In genomic region chrX:18424482-18425198, GRCh38 we compare ENCODE assay signal across 8 cellular contexts. TPM values are rescaled to one million over a fixed set of nuclear protein-coding genes. Genes with fewer than 3 reads are reported as not detected.
A peak's percentile ranks its signal among the peaks of the same experiment; 100 is the strongest.
DNase-seq lines count a peak whose midpoint lies in the region; ATAC-seq and TF ChIP-seq lines count a peak whose summit lies in the region.

No MANE protein-coding gene starts in this region.

- H4K12ac ChIP-seq in trophoblast cell (ENCODE audit: low read depth, low read length): peak overlapping the region; percentile 18

- peaks cover 14% of the 10 kb centered on the region for H3K4me1 Mint-ChIP-seq in activated naive CD8-positive, alpha-beta T cell (ENCODE audit: low read depth)

- peak overlapping the region; percentile 22 for H3K27ac Mint-ChIP-seq in activated naive CD8-positive, alpha-beta T cell

- H3K79me2 ChIP-seq in OCI-LY3 (ENCODE audit: low read length): no peaks in the 10 kb centered on the region
- H3K79me2 ChIP-seq in trophoblast cell (ENCODE audit: control insufficient read depth, insufficient read depth, low read length, poor library complexity): peaks cover 3% of the 10 kb centered on the region

- H3K27me3 ChIP-seq in OCI-LY3 (ENCODE audit: low read depth, low read length) (peaks cover 13% of the 10 kb centered on the region), heart left ventricle (peaks cover 0 to 34% (median 0%) of the 10 kb centered on the region in 9 donors), trophoblast cell (ENCODE audit: insufficient read depth, low read length) (no peaks in the 10 kb centered on the region)

- H3K18ac ChIP-seq in trophoblast cell (ENCODE audit: low read length): no peak overlapping the region

- peak overlapping the region; percentile 74 for H3K4me3 ChIP-seq in GM08714 (ENCODE audit: low read length)
- H3K4me3 ChIP-seq in OCI-LY3 (ENCODE audit: low read length): peak overlapping the region; percentile 92
- peak overlapping the region; percentile 33 to 89 (median 77) for H3K4me3 ChIP-seq in heart left ventricle
- peak overlapping the region; percentile 74 for H3K4me3 ChIP-seq in trophoblast cell (ENCODE audit: low read depth, low read length)

- TF ChIP-seq CTCF in OCI-LY3 (IDR thresholded peaks at IDR 0.05; ENCODE audit: low read depth, low read length) (no peak), heart left ventricle (IDR thresholded peaks at IDR 0.05) (no peak)

- 0 to 23% (median 8%) methylated on average over 27 to 28 of the region's 28 CpGs for WGBS in heart left ventricle, 4 donors
- no CpG with 5 or more reads among the region's 28 CpGs for WGBS in trophoblast cell (ENCODE audit: extremely low coverage, insufficient coverage, insufficient read length)

- no peak for TF ChIP-seq POLR2A in heart left ventricle (IDR thresholded peaks at IDR 0.05)

- no peak overlapping the region for H3K4ac ChIP-seq in trophoblast cell (ENCODE audit: low read depth, low read length)

- no peaks in the 10 kb centered on the region for H3K9me3 ChIP-seq in OCI-LY3 (ENCODE audit: insufficient read depth, low read length)
- H3K9me3 ChIP-seq in heart left ventricle: no peaks in the 10 kb centered on the region
- no peaks in the 10 kb centered on the region for H3K9me3 ChIP-seq in trophoblast cell (ENCODE audit: insufficient read depth, low read depth, low read length)

- H3K79me1 ChIP-seq in trophoblast cell (ENCODE audit: low read length): peaks cover 2% of the 10 kb centered on the region

- peak overlapping the region; percentile 89 for H3K4me3 Mint-ChIP-seq in activated naive CD8-positive, alpha-beta T cell

- no peaks in the 10 kb centered on the region for H3K27me3 Mint-ChIP-seq in activated naive CD8-positive, alpha-beta T cell

- no peak overlapping the region for H2AK5ac ChIP-seq in trophoblast cell (ENCODE audit: low read length)

- peak overlapping the region; percentile 98 for H3K4me2 ChIP-seq in OCI-LY3 (ENCODE audit: low read length)
- peak overlapping the region; percentile 89 for H3K4me2 ChIP-seq in trophoblast cell (ENCODE audit: low read length)

- no peak overlapping the region for H2BK5ac ChIP-seq in trophoblast cell (ENCODE audit: low read depth, low read length, poor library complexity)

- H3K27ac ChIP-seq in OCI-LY3 (ENCODE audit: low read length) (no peak overlapping the region), heart left ventricle (peak overlapping the region in 10 of 12 donors; percentile 22 to 84 (median 40)), trophoblast cell (ENCODE audit: low read depth, low read length) (no peak overlapping the region)

- H2AFZ ChIP-seq in OCI-LY3 (ENCODE audit: low read depth, low read length): peak overlapping the region; percentile 90
- H2AFZ ChIP-seq in trophoblast cell (ENCODE audit: insufficient read depth, low read length, poor library complexity): peak overlapping the region; percentile 93

- no peaks in the 10 kb centered on the region for H3K36me3 Mint-ChIP-seq in activated naive CD8-positive, alpha-beta T cell

- no peak overlapping the region for H4K91ac ChIP-seq in trophoblast cell (ENCODE audit: low read depth, low read length)

- H3K9me3 Mint-ChIP-seq in activated naive CD8-positive, alpha-beta T cell (ENCODE audit: low read depth): no peaks in the 10 kb centered on the region

- peak in 4 of 5 donors; percentile 17 to 54 (median 30) for DNase-seq in heart left ventricle
- peak; percentile 11 to 21 for DNase-seq in trophoblast cell
- no peak for DNase-seq in NCI-H226

- no peak overlapping the region for H3K14ac ChIP-seq in trophoblast cell (ENCODE audit: low read length)

- H4K8ac ChIP-seq in trophoblast cell (ENCODE audit: low read depth, low read length): peak overlapping the region; percentile 9

- H3K23ac ChIP-seq in trophoblast cell (ENCODE audit: low read length): no peak overlapping the region

- no peaks in the 10 kb centered on the region for H3K36me3 ChIP-seq in OCI-LY3 (replicated peaks; ENCODE audit: low read depth, low read length)
- no peaks in the 10 kb centered on the region for H3K36me3 ChIP-seq in heart left ventricle
- no peaks in the 10 kb centered on the region for H3K36me3 ChIP-seq in trophoblast cell (ENCODE audit: control insufficient read depth in 1 of 2, insufficient read depth in 2 of 2, low read length in 2 of 2)

- no peaks in the 10 kb centered on the region for H4K20me1 ChIP-seq in OCI-LY3 (ENCODE audit: insufficient read depth, low read length)

- intact Hi-C loops in heart left ventricle (cut with DNase I): loop anchor here in 7 of 10 donors (2.0 to 10.0 kb wide), 7 partner anchors 150 to 470 kb away; partner anchors contain the start of gene RS1 (in 6 of the 7)

- no peak overlapping the region for H2BK120ac ChIP-seq in trophoblast cell (ENCODE audit: insufficient read depth, low read length, poor library complexity)

- no peak overlapping the region for H2BK12ac ChIP-seq in trophoblast cell (ENCODE audit: low read length)

- ATAC-seq in HG02852 (IDR thresholded peaks at IDR 0.05; ENCODE audit: unreplicated experiment) (peak; percentile 8), heart left ventricle (peak in 1 of 4 donors; percentile 15), GM21367 (IDR thresholded peaks at IDR 0.05; ENCODE audit: unreplicated experiment) (no peak)

- H3K4me1 ChIP-seq in OCI-LY3 (ENCODE audit: low read length) (peaks cover 11% of the 10 kb centered on the region), heart left ventricle (peaks cover 0 to 12% (median 0%) of the 10 kb centered on the region in 12 donors), trophoblast cell (ENCODE audit: control insufficient read depth in 1 of 2, insufficient read depth in 2 of 2, low read length in 2 of 2) (no peaks in the 10 kb centered on the region)

- H3K9ac ChIP-seq in OCI-LY3 (ENCODE audit: low read length): peak overlapping the region; percentile 43
- no peak overlapping the region for H3K9ac ChIP-seq in trophoblast cell (ENCODE audit: low read length)

RNA-seq across cellular contexts. Expression of gene CDKL5, which starts 0.8 kb away (rescaled TPM):
- total RNA-seq in heart left ventricle: 10 to 100 TPM in 4 of 9 donors, 1 to 10 TPM in 5; 5.4 to 12.5 (median 9.8) TPM
- 1 to 10 TPM; 3.0 to 3.4 TPM for polyA plus RNA-seq in heart left ventricle
- polyA plus RNA-seq in trophoblast cell (2013): 10.5 TPM in 2 replicates

Comparison
In these comparisons a context has a peak if more than half of its experiments do, and no peak if none do; other contexts are left out.
1. H3K27ac ChIP-seq: peak in heart left ventricle (10 of 12); none in OCI-LY3 (single experiment) and trophoblast cell (single experiment).
2. Peak in every context shown above with its lines, with median percentiles within 50 percentile points of each other: H3K4me3 ChIP-seq.